ENCODE assay signal across 1 cellular context in the genomic region with DNA sequence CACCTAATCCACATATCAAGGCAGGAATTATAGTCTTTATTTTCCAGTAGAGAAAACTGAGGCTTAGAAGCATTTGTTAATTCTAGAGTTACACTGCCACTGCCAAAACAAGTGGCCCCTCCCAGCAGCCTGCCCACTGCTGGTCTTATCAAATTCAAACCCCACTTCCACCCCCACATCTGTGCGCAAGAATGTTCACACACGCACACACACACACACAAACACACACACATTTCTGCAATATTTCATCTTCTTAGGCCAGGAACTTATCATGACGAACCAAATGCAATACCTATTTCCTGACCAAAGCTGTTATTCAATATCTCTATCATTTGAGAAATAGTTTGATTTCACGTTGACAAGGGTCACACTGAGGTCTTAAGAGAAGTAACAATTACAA.
A peak's percentile ranks its signal among the peaks of the same experiment; 100 is the strongest.
TF ChIP-seq lines count a peak whose summit lies in the region.

No MANE protein-coding gene starts in this region.

TF ChIP-seq in K562, 482 proteins besides CTCF, POLR2A, EP300 and RAD21 (continued from another document and continues in another):
- TF ChIP-seq, protein P1, sequence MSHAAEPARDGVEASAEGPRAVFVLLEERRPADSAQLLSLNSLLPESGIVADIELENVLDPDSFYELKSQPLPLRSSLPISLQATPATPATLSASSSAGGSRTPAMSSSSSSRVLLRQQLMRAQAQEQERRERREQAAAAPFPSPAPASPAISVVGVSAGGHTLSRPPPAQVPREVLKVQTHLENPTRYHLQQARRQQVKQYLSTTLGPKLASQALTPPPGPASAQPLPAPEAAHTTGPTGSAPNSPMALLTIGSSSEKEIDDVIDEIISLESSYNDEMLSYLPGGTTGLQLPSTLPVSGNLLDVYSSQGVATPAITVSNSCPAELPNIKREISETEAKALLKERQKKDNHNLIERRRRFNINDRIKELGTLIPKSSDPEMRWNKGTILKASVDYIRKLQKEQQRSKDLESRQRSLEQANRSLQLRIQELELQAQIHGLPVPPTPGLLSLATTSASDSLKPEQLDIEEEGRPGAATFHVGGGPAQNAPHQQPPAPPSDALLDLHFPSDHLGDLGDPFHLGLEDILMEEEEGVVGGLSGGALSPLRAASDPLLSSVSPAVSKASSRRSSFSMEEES (CRISPR knock-in tag; IDR thresholded peaks at IDR 0.05) = no peak
- TF ChIP-seq STAG1 (CRISPR knock-in tag; IDR thresholded peaks at IDR 0.05; ENCODE audit: borderline replicate concordance) (no peak), ZNF444 (CRISPR knock-in tag; IDR thresholded peaks at IDR 0.05) (no peak), PHF8 (IDR thresholded peaks at IDR 0.05; ENCODE audit: borderline replicate concordance, low read length) (no peak), GABPB2 (CRISPR knock-in tag; conservative IDR thresholded peaks at IDR 0.05) (no peak), ZBTB2 (IDR thresholded peaks at IDR 0.05) (peak; percentile 63; the same call in 1 of the 2 replicates), ASH1L (IDR thresholded peaks at IDR 0.05; ENCODE audit: borderline replicate concordance, low read depth, partially characterized antibody) (no peak), TEAD4 (IDR thresholded peaks at IDR 0.05; ENCODE audit: low read length) (peak; percentile 66), TEAD4 (CRISPR knock-in tag; IDR thresholded peaks at IDR 0.05; ENCODE audit: borderline replicate concordance) (no peak), ZFPM2 (CRISPR knock-in tag; IDR thresholded peaks at IDR 0.05) (no peak), MXI1 (IDR thresholded peaks at IDR 0.05; ENCODE audit: low read depth, low read length) (no peak), PHF21A (IDR thresholded peaks at IDR 0.05; ENCODE audit: borderline replicate concordance, low read depth) (no peak), TOE1 (IDR thresholded peaks at IDR 0.05; ENCODE audit: borderline replicate concordance) (no peak), TOE1 (CRISPR knock-in tag; IDR thresholded peaks at IDR 0.05; ENCODE audit: borderline replicate concordance, low read depth) (no peak), ZNF124 (CRISPR knock-in tag; IDR thresholded peaks at IDR 0.05) (no peak), ZBTB7A (IDR thresholded peaks at IDR 0.05; ENCODE audit: borderline replicate concordance, control insufficient read depth, low read depth, low read length) (no peak), ZNF780A (CRISPR knock-in tag; IDR thresholded peaks at IDR 0.05) (no peak), CAMTA2 (CRISPR knock-in tag; conservative IDR thresholded peaks at IDR 0.05) (no peak), ZNF586 (CRISPR knock-in tag; conservative IDR thresholded peaks at IDR 0.05) (no peak), FOXP1 (CRISPR knock-in tag; IDR thresholded peaks at IDR 0.05) (no peak), ZNF41 (CRISPR knock-in tag; conservative IDR thresholded peaks at IDR 0.05) (no peak), NCOA2 (IDR thresholded peaks at IDR 0.05; ENCODE audit: partially characterized antibody in 2 of 2) (peak in 1 of 2 experiments; percentile 18), ARHGAP35 (IDR thresholded peaks at IDR 0.05; ENCODE audit: partially characterized antibody) (no peak), MTF1 (CRISPR knock-in tag; IDR thresholded peaks at IDR 0.05; ENCODE audit: borderline replicate concordance) (no peak), MAFG (tag; conservative IDR thresholded peaks at IDR 0.05) (no peak), ZNF583 (CRISPR knock-in tag; IDR thresholded peaks at IDR 0.05) (no peak), RBM14 (IDR thresholded peaks at IDR 0.05; ENCODE audit: borderline replicate concordance, insufficient read depth, low read depth, low read length) (no peak), RFX1 (IDR thresholded peaks at IDR 0.05) (no peak), IFI16 (CRISPR knock-in tag; IDR thresholded peaks at IDR 0.05) (no peak), SP1 (CRISPR knock-in tag; IDR thresholded peaks at IDR 0.05) (no peak), MEIS2 (IDR thresholded peaks at IDR 0.05; ENCODE audit: partially characterized antibody) (peak; percentile 34), HIVEP1 (CRISPR knock-in tag; IDR thresholded peaks at IDR 0.05) (no peak), SFPQ (IDR thresholded peaks at IDR 0.05; ENCODE audit: low read depth, low read length) (no peak), PURB (CRISPR knock-in tag; IDR thresholded peaks at IDR 0.05; ENCODE audit: low read depth) (no peak), ETV5 (CRISPR knock-in tag; IDR thresholded peaks at IDR 0.05; ENCODE audit: low read depth) (no peak), GATAD2A (IDR thresholded peaks at IDR 0.05) (0 out of 2 replicates have a peak, but pooled peaks have one; percentile 19), GATA2 (CRISPR knock-in tag; IDR thresholded peaks at IDR 0.05) (no peak), PRPF4 (IDR thresholded peaks at IDR 0.05; ENCODE audit: insufficient read depth, low read depth, low read length, poor library complexity, severe bottlenecking) (no peak), TRIM24 (IDR thresholded peaks at IDR 0.05) (peak; percentile 45 to 59; a peak in 3 of 4 replicates), ZNF165 (CRISPR knock-in tag; IDR thresholded peaks at IDR 0.05; ENCODE audit: borderline replicate concordance) (no peak), RAD51 (IDR thresholded peaks at IDR 0.05; ENCODE audit: borderline replicate concordance, low read depth) (no peak), ZNF347 (CRISPR knock-in tag; IDR thresholded peaks at IDR 0.05; ENCODE audit: low read depth) (no peak), HOXB6 (CRISPR knock-in tag; IDR thresholded peaks at IDR 0.05; ENCODE audit: borderline replicate concordance) (no peak), RNF219 (CRISPR knock-in tag; IDR thresholded peaks at IDR 0.05) (no peak), PCBP2 (IDR thresholded peaks at IDR 0.05; ENCODE audit: low read depth, low read length, poor library complexity, severe bottlenecking) (no peak), ILK (tag; IDR thresholded peaks at IDR 0.05; ENCODE audit: borderline replicate concordance, low read depth) (no peak), KDM5B (IDR thresholded peaks at IDR 0.05; ENCODE audit: insufficient replicate concordance, low read depth, low read length) (no peak), ZNF511 (CRISPR knock-in tag; IDR thresholded peaks at IDR 0.05) (no peak), MCM5 (IDR thresholded peaks at IDR 0.05; ENCODE audit: low read depth) (no peak), ZC3H11A (IDR thresholded peaks at IDR 0.05; ENCODE audit: low read depth, low read length) (no peak)
- TF ChIP-seq, protein P2, sequence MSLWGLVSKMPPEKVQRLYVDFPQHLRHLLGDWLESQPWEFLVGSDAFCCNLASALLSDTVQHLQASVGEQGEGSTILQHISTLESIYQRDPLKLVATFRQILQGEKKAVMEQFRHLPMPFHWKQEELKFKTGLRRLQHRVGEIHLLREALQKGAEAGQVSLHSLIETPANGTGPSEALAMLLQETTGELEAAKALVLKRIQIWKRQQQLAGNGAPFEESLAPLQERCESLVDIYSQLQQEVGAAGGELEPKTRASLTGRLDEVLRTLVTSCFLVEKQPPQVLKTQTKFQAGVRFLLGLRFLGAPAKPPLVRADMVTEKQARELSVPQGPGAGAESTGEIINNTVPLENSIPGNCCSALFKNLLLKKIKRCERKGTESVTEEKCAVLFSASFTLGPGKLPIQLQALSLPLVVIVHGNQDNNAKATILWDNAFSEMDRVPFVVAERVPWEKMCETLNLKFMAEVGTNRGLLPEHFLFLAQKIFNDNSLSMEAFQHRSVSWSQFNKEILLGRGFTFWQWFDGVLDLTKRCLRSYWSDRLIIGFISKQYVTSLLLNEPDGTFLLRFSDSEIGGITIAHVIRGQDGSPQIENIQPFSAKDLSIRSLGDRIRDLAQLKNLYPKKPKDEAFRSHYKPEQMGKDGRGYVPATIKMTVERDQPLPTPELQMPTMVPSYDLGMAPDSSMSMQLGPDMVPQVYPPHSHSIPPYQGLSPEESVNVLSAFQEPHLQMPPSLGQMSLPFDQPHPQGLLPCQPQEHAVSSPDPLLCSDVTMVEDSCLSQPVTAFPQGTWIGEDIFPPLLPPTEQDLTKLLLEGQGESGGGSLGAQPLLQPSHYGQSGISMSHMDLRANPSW (CRISPR knock-in tag; IDR thresholded peaks at IDR 0.05) = no peak
- TF ChIP-seq, protein P3, sequence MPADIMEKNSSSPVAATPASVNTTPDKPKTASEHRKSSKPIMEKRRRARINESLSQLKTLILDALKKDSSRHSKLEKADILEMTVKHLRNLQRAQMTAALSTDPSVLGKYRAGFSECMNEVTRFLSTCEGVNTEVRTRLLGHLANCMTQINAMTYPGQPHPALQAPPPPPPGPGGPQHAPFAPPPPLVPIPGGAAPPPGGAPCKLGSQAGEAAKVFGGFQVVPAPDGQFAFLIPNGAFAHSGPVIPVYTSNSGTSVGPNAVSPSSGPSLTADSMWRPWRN (IDR thresholded peaks at IDR 0.05; ENCODE audit: low read depth) = no peak
- TF ChIP-seq, protein P4, sequence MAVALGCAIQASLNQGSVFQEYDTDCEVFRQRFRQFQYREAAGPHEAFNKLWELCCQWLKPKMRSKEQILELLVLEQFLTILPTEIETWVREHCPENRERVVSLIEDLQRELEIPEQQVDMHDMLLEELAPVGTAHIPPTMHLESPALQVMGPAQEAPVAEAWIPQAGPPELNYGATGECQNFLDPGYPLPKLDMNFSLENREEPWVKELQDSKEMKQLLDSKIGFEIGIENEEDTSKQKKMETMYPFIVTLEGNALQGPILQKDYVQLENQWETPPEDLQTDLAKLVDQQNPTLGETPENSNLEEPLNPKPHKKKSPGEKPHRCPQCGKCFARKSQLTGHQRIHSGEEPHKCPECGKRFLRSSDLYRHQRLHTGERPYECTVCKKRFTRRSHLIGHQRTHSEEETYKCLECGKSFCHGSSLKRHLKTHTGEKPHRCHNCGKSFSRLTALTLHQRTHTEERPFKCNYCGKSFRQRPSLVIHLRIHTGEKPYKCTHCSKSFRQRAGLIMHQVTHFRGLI (CRISPR knock-in tag; IDR thresholded peaks at IDR 0.05) = no peak
- TF ChIP-seq, protein P5, sequence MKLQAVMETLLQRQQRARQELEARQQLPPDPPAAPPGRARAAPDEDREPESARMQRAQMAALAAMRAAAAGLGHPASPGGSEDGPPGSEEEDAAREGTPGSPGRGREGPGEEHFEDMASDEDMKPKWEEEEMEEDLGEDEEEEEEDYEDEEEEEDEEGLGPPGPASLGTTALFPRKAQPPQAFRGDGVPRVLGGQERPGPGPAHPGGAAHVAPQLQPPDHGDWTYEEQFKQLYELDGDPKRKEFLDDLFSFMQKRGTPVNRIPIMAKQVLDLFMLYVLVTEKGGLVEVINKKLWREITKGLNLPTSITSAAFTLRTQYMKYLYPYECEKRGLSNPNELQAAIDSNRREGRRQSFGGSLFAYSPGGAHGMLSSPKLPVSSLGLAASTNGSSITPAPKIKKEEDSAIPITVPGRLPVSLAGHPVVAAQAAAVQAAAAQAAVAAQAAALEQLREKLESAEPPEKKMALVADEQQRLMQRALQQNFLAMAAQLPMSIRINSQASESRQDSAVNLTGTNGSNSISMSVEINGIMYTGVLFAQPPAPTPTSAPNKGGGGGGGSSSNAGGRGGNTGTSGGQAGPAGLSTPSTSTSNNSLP (IDR thresholded peaks at IDR 0.05; ENCODE audit: borderline replicate concordance, low read depth, low read length) = 0 out of 2 replicates have a peak, but pooled peaks have one; percentile 39
- TF ChIP-seq, protein P6, sequence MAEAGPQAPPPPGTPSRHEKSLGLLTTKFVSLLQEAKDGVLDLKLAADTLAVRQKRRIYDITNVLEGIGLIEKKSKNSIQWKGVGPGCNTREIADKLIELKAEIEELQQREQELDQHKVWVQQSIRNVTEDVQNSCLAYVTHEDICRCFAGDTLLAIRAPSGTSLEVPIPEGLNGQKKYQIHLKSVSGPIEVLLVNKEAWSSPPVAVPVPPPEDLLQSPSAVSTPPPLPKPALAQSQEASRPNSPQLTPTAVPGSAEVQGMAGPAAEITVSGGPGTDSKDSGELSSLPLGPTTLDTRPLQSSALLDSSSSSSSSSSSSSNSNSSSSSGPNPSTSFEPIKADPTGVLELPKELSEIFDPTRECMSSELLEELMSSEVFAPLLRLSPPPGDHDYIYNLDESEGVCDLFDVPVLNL (CRISPR knock-in tag; IDR thresholded peaks at IDR 0.05; ENCODE audit: low read depth) = no peak
